27 cellular contexts compared by ENCODE assay signal in the genomic region with DNA sequence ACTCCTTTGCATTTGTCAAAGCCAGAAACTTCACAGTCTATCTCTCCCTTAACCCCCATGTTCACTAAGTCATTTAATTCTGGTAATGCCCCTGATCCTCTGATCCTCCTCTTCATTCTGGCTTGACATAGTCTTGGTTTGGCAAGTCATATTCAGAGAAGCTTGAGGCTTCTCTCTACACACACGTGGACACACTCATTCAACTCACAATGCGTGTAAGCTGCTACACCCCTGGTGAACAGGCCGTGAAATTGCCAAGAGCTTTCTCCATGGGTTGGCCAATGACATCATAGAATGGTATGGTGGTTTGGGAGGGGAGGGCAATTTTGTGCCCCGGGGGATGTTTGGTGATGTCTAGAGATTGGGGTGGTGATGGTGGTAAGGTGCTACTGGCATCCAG.
"Had no signal": no experiment of that assay in that cellular context is flagged by ENCODE, and none has a peak within 500 bp of the region (broad histone marks: within the 10 kb centered on the region; RNA-seq: fewer than 3 reads in every experiment).

No MANE protein-coding gene starts in this region.

- FAIRE-seq: K562 had no signal

- H3K4me3 Mint-ChIP-seq: activated CD8-positive, alpha-beta memory T cell treated with anti-CD3 and anti-CD28 coated beads, Interleukin-2, amount 10 ng/mL, durations not matched to agents 7 days and 5 days; activated naive CD8-positive, alpha-beta T cell treated with anti-CD3 and anti-CD28 coated beads, Interleukin-2, amount 10 ng/mL, durations not matched to agents 7 days and 5 days had no signal

- H3K4me2 ChIP-seq: SK-N-SH had no signal

- ATAC-seq: activated CD8-positive, alpha-beta memory T cell treated with anti-CD3 and anti-CD28 coated beads, Interleukin-2, amount 10 ng/mL, durations not matched to agents 7 days and 5 days; K562; Panc1; Right ventricle myocardium inferior had no signal

- H3K4me3 ChIP-seq: adrenal gland, breast epithelium, K562 had no signal

- H3K4me1 Mint-ChIP-seq: activated naive CD8-positive, alpha-beta T cell treated with anti-CD3 and anti-CD28 coated beads, Interleukin-2, amount 10 ng/mL, durations not matched to agents 7 days and 5 days had no signal

- H3K27ac ChIP-seq: adrenal gland, breast epithelium, VCaP had no signal

- H3K4me1 ChIP-seq: adrenal gland, breast epithelium had no signal

- H3K36me3 Mint-ChIP-seq: activated naive CD8-positive, alpha-beta T cell treated with anti-CD3 and anti-CD28 coated beads, Interleukin-2, amount 10 ng/mL, durations not matched to agents 7 days and 5 days had no signal

- H3K9ac ChIP-seq: SK-N-SH had no signal

- H3K27ac Mint-ChIP-seq: activated CD8-positive, alpha-beta memory T cell treated with anti-CD3 and anti-CD28 coated beads, Interleukin-2, amount 10 ng/mL, durations not matched to agents 7 days and 5 days; activated naive CD8-positive, alpha-beta T cell treated with anti-CD3 and anti-CD28 coated beads, Interleukin-2, amount 10 ng/mL, durations not matched to agents 7 days and 5 days; activated T-helper 2 cell treated with anti-CD3 and anti-CD28 coated beads, Interferon-gamma antibody, Interleukin-2, Interleukin-4, amounts not matched to agents 10 μg/mL and 5 μg/mL and 100 μg/mL, durations not matched to agents 14 hours and 24 hours and 36 hours had no signal

- H3K27me3 ChIP-seq: adrenal gland, breast epithelium had no signal

- H3K36me3 ChIP-seq: adrenal gland, breast epithelium had no signal

- H3K9me3 ChIP-seq: adrenal gland had no signal

- DNase-seq: activated CD4-positive, CD25-positive, alpha-beta regulatory T cell; activated CD8-positive, alpha-beta memory T cell treated with anti-CD3 and anti-CD28 coated beads, Interleukin-2, amount 10 ng/mL, durations not matched to agents 7 days and 5 days; activated naive CD4-positive, alpha-beta T cell treated with anti-CD3 and anti-CD28 coated beads, Interleukin-2, amount 50 U/mL, for 16 hours; activated naive CD8-positive, alpha-beta T cell treated with anti-CD3 and anti-CD28 coated beads, Interleukin-2, amount 10 ng/mL, durations not matched to agents 7 days and 5 days; adrenal gland; anterior cingulate cortex; caudate nucleus; Karpas-422; MM.1S; NCI-H1105; NCI-H1436; NCI-H1694 treated with DMSO at 0.1 percent for 48 hours; NCI-H2029 treated with DMSO at 0.1 percent for 48 hours; NCI-H345; NCI-H510A; NCI-H526 treated with DMSO at 0.1 percent for 48 hours; NK-92 treated with Interleukin-12 subunit alpha and Interleukin-12 subunit beta, amount 100 ng/mL, for 24 hours; OCI-M1; RPMI8226; SK-N-SH; T-helper 1 cell had no signal
